ENCODE assay signal across 1 cellular context in the genomic region with DNA sequence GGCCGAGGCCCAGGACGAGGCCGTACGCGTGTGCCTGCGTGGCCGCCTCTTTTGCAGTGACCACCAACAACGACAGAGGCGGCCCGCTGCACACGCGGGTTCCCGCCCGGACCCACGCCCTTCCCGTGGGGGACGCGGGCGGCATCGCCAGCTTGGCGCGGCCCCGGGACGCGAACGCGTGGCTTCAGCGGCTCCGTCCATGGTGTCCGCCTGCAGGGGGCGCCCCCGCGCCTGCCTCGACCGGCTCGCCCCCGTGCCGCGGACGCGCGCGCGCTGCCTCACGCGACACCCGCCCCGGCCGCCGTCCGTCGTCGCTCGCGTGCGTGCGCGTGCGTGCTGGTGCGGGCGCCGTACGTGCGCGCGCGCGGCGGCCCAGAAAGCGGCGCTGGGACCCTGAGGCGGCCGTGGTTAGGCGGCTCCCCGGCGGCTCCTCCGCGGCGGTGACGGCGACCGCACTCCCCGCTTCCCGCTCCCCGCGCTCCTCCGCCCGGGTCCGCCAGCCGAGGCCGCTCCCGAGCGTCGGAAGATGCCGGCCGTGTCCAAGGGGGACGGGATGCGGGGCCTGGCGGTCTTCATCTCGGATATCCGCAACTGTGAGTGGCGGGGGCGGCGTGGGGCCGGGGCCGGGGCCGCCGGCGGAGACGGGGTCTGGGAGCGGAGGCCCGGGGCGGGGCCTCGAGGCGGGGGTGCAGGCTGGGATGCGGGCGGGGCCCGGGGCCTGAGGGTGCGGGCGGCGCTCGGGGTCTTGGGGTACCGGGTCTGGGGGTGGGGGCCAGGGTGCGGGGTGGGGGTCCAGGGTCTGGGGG.
TF ChIP-seq lines count a peak whose summit lies in the region.

AP2A2 (plus strand) TSS at position 375 of the 806 bp plus-strand sequence; CDS start at position 527, 152 bp downstream.

TF ChIP-seq in HepG2, 621 proteins besides CTCF, POLR2A, EP300 and RAD21 (continued from another document and continues in another):
- TF ChIP-seq PATZ1 (CRISPR knock-in tag; IDR thresholded peaks at IDR 0.05) (no peak), AKAP8 (CRISPR knock-in tag; IDR thresholded peaks at IDR 0.05) (peak; percentile 35; the same call in 1 of the 2 replicates), MAFF (IDR thresholded peaks at IDR 0.05; ENCODE audit: low read depth, low read length) (no peak), HDAC1 (CRISPR knock-in tag; IDR thresholded peaks at IDR 0.05) (peak; percentile 69), ZNF75D (CRISPR knock-in tag; IDR thresholded peaks at IDR 0.05; ENCODE audit: borderline replicate concordance) (no peak), ZNF720 (CRISPR knock-in tag; IDR thresholded peaks at IDR 0.05) (no peak), MLX (CRISPR knock-in tag; IDR thresholded peaks at IDR 0.05) (no peak), ZNF841 (CRISPR knock-in tag; IDR thresholded peaks at IDR 0.05; ENCODE audit: borderline replicate concordance) (no peak), ZNF670 (CRISPR knock-in tag; IDR thresholded peaks at IDR 0.05; ENCODE audit: borderline replicate concordance) (no peak), MLXIP (CRISPR knock-in tag; IDR thresholded peaks at IDR 0.05; ENCODE audit: borderline replicate concordance) (no peak), NRL (CRISPR knock-in tag; IDR thresholded peaks at IDR 0.05; ENCODE audit: borderline replicate concordance) (0 out of 2 replicates have a peak, but pooled peaks have one; percentile 24), ZNF878 (CRISPR knock-in tag; IDR thresholded peaks at IDR 0.05) (no peak), BRCA1 (CRISPR knock-in tag; IDR thresholded peaks at IDR 0.05) (no peak), KLF6 (CRISPR knock-in tag; IDR thresholded peaks at IDR 0.05) (peak; percentile 45; the same call in 1 of the 2 replicates), SIX1 (CRISPR knock-in tag; IDR thresholded peaks at IDR 0.05; ENCODE audit: borderline replicate concordance) (no peak), JUN (CRISPR knock-in tag; IDR thresholded peaks at IDR 0.05) (no peak), GABPB1 (CRISPR knock-in tag; IDR thresholded peaks at IDR 0.05) (0 out of 2 replicates have a peak, but pooled peaks have one; percentile 16), ZHX1 (CRISPR knock-in tag; IDR thresholded peaks at IDR 0.05; ENCODE audit: low read depth) (0 out of 2 replicates have a peak, but pooled peaks have one; percentile 16), NCOA5 (CRISPR knock-in tag; IDR thresholded peaks at IDR 0.05) (no peak), GLMP (CRISPR knock-in tag; IDR thresholded peaks at IDR 0.05; ENCODE audit: borderline replicate concordance) (no peak), RBM39 (IDR thresholded peaks at IDR 0.05; ENCODE audit: low read depth, low read length, poor library complexity, severe bottlenecking) (no peak), ZNF777 (CRISPR knock-in tag; IDR thresholded peaks at IDR 0.05) (no peak; the same call in 1 of the 2 replicates), ZNF605 (CRISPR knock-in tag; IDR thresholded peaks at IDR 0.05) (no peak), ZNF850 (CRISPR knock-in tag; conservative IDR thresholded peaks at IDR 0.05) (no peak), TBP (CRISPR knock-in tag; IDR thresholded peaks at IDR 0.05) (no peak), ZNF34 (CRISPR knock-in tag; IDR thresholded peaks at IDR 0.05; ENCODE audit: borderline replicate concordance) (0 out of 2 replicates have a peak, but pooled peaks have one; percentile 57), MIER3 (CRISPR knock-in tag; IDR thresholded peaks at IDR 0.05; ENCODE audit: borderline replicate concordance) (no peak), TOPORS (CRISPR knock-in tag; IDR thresholded peaks at IDR 0.05) (0 out of 2 replicates have a peak, but pooled peaks have one; percentile 64), KDM2A (CRISPR knock-in tag; IDR thresholded peaks at IDR 0.05; ENCODE audit: borderline replicate concordance, low read depth) (no peak; the same call in 1 of the 2 replicates), ZBTB7B (CRISPR knock-in tag; IDR thresholded peaks at IDR 0.05) (no peak), ZNF746 (CRISPR knock-in tag; IDR thresholded peaks at IDR 0.05) (no peak), ZFP82 (CRISPR knock-in tag; IDR thresholded peaks at IDR 0.05; ENCODE audit: borderline replicate concordance) (0 out of 2 replicates have a peak, but pooled peaks have one; percentile 47)
- TF ChIP-seq, protein P1, sequence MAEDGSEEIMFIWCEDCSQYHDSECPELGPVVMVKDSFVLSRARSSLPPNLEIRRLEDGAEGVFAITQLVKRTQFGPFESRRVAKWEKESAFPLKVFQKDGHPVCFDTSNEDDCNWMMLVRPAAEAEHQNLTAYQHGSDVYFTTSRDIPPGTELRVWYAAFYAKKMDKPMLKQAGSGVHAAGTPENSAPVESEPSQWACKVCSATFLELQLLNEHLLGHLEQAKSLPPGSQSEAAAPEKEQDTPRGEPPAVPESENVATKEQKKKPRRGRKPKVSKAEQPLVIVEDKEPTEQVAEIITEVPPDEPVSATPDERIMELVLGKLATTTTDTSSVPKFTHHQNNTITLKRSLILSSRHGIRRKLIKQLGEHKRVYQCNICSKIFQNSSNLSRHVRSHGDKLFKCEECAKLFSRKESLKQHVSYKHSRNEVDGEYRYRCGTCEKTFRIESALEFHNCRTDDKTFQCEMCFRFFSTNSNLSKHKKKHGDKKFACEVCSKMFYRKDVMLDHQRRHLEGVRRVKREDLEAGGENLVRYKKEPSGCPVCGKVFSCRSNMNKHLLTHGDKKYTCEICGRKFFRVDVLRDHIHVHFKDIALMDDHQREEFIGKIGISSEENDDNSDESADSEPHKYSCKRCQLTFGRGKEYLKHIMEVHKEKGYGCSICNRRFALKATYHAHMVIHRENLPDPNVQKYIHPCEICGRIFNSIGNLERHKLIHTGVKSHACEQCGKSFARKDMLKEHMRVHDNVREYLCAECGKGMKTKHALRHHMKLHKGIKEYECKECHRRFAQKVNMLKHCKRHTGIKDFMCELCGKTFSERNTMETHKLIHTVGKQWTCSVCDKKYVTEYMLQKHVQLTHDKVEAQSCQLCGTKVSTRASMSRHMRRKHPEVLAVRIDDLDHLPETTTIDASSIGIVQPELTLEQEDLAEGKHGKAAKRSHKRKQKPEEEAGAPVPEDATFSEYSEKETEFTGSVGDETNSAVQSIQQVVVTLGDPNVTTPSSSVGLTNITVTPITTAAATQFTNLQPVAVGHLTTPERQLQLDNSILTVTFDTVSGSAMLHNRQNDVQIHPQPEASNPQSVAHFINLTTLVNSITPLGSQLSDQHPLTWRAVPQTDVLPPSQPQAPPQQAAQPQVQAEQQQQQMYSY (CRISPR knock-in tag; IDR thresholded peaks at IDR 0.05): no peak
- TF ChIP-seq, protein P2, sequence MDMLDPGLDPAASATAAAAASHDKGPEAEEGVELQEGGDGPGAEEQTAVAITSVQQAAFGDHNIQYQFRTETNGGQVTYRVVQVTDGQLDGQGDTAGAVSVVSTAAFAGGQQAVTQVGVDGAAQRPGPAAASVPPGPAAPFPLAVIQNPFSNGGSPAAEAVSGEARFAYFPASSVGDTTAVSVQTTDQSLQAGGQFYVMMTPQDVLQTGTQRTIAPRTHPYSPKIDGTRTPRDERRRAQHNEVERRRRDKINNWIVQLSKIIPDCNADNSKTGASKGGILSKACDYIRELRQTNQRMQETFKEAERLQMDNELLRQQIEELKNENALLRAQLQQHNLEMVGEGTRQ (IDR thresholded peaks at IDR 0.05; ENCODE audit: low read depth, low read length): no peak
- TF ChIP-seq, protein P2 (CRISPR knock-in tag; IDR thresholded peaks at IDR 0.05; ENCODE audit: borderline replicate concordance): no peak
- TF ChIP-seq, protein P3, sequence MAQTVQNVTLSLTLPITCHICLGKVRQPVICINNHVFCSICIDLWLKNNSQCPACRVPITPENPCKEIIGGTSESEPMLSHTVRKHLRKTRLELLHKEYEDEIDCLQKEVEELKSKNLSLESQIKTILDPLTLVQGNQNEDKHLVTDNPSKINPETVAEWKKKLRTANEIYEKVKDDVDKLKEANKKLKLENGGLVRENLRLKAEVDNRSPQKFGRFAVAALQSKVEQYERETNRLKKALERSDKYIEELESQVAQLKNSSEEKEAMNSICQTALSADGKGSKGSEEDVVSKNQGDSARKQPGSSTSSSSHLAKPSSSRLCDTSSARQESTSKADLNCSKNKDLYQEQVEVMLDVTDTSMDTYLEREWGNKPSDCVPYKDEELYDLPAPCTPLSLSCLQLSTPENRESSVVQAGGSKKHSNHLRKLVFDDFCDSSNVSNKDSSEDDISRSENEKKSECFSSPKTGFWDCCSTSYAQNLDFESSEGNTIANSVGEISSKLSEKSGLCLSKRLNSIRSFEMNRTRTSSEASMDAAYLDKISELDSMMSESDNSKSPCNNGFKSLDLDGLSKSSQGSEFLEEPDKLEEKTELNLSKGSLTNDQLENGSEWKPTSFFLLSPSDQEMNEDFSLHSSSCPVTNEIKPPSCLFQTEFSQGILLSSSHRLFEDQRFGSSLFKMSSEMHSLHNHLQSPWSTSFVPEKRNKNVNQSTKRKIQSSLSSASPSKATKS (CRISPR knock-in tag; IDR thresholded peaks at IDR 0.05): no peak
- TF ChIP-seq, protein P4, sequence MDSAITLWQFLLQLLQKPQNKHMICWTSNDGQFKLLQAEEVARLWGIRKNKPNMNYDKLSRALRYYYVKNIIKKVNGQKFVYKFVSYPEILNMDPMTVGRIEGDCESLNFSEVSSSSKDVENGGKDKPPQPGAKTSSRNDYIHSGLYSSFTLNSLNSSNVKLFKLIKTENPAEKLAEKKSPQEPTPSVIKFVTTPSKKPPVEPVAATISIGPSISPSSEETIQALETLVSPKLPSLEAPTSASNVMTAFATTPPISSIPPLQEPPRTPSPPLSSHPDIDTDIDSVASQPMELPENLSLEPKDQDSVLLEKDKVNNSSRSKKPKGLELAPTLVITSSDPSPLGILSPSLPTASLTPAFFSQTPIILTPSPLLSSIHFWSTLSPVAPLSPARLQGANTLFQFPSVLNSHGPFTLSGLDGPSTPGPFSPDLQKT (CRISPR knock-in tag; IDR thresholded peaks at IDR 0.05; ENCODE audit: borderline replicate concordance): no peak
